8 cellular contexts compared by ENCODE assay signal in the genomic region with DNA sequence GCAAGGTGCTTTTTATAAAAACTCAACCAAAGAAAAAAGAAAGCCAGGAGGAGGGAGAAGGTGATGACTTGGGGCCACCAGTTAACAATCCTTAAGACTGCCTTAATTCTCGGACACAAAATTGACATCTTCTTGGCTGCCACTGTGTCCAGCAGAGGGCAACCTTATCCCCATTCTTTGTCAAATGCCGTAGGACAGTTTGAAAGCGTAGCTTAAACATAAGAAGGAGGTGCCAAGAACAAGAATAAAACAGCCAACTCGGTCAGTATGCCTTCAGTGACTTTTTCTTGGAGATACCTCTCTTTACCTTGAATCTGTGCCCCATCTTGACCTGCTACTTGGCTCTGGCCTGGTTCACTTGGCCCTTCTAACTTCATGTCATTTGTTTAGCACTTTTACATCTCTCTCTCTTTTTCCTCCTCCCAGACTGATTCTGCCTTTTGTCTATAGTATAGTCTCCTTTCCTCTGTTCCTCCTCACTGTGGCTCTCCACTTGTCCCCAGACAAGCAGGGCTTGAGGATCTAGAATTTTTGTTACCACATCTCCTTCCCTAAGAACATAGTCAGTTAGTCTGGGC.
DNase-seq lines count a peak whose midpoint lies in the region; ATAC-seq, FAIRE-seq and TF ChIP-seq lines count a peak whose summit lies in the region.

No MANE protein-coding gene starts in this region.

- H3K4me3 ChIP-seq in small intestine (ENCODE audit: low read depth in 1 of 2, low read length in 2 of 2), result no peak overlapping the region

- WGBS in small intestine, 3 donors, result 3 to 9% (median 7%) methylated on average over 4 of the region's 4 CpGs

- H3K27ac ChIP-seq in substantia nigra (ENCODE audit: low read depth, low read length, poor library complexity, severe bottlenecking), result no peak overlapping the region
- no peak overlapping the region for H3K27ac ChIP-seq in small intestine (ENCODE audit: low read depth in 1 of 2, low read length in 1 of 2)

- peaks cover 16 to 25% (median 18%) of the 10 kb centered on the region in 3 donors for H3K27me3 Mint-ChIP-seq in CD14-positive monocyte (ENCODE audit: low read depth in 3 of 3)
- H3K27me3 Mint-ChIP-seq in activated CD4-positive, alpha-beta T cell treated with anti-CD3 and anti-CD28 coated beads for 36 hours, result peaks cover 7% of the 10 kb centered on the region
- peaks cover 28 to 33% of the 10 kb centered on the region in 2 donors for H3K27me3 Mint-ChIP-seq in effector memory CD8-positive, alpha-beta T cell

- H3K36me3 ChIP-seq in small intestine (ENCODE audit: control insufficient read depth in 2 of 2, insufficient read depth in 2 of 2, low read length in 2 of 2), result no peaks in the 10 kb centered on the region

- intact Hi-C loops in CD14-positive monocyte (cut with micrococcal nuclease), result loop anchor here in 1 of 2 donors (2.0 kb wide), 1 partner anchor 453 kb away; no protein-coding TSS in a partner anchor
- intact Hi-C loops in activated CD4-positive, alpha-beta T cell treated with anti-CD3 and anti-CD28 coated beads for 36 hours (cut with DNase I, micrococcal nuclease), result loop anchor here (1.0 to 10.0 kb wide), 8 partner anchors 37 to 953 kb away; a partner anchor contains a TSS

- H3K9me3 Mint-ChIP-seq in CD14-positive monocyte, result no peaks in the 10 kb centered on the region
- no peaks in the 10 kb centered on the region for H3K9me3 Mint-ChIP-seq in activated CD4-positive, alpha-beta T cell treated with anti-CD3 and anti-CD28 coated beads for 36 hours (ENCODE audit: low read depth)
- H3K9me3 Mint-ChIP-seq in effector memory CD8-positive, alpha-beta T cell, result no peaks in the 10 kb centered on the region

- no peaks in the 10 kb centered on the region for H3K36me3 Mint-ChIP-seq in CD14-positive monocyte
- no peaks in the 10 kb centered on the region for H3K36me3 Mint-ChIP-seq in activated CD4-positive, alpha-beta T cell treated with anti-CD3 and anti-CD28 coated beads for 36 hours (ENCODE audit: low read depth)
- no peaks in the 10 kb centered on the region for H3K36me3 Mint-ChIP-seq in effector memory CD8-positive, alpha-beta T cell (ENCODE audit: insufficient read depth)

- no peaks in the 10 kb centered on the region for H3K4me1 ChIP-seq in small intestine (ENCODE audit: control insufficient read depth in 2 of 2, insufficient read depth in 1 of 2, low read depth in 1 of 2, low read length in 1 of 2)

- POLR2A ChIA-PET in activated CD4-positive, alpha-beta T cell treated with anti-CD3 and anti-CD28 coated beads for 36 hours (lab: Charles Lee), result no interaction called here

- peak; percentile 58 for ATAC-seq in activated CD4-positive, alpha-beta T cell treated with anti-CD3 and anti-CD28 coated beads for 36 hours
- ATAC-seq in effector memory CD8-positive, alpha-beta T cell (replicated peaks), result peak; percentile 67

- no peaks in the 10 kb centered on the region for H3K9me3 ChIP-seq in small intestine (ENCODE audit: control insufficient read depth, low read depth)

- peak; percentile 72 for TF ChIP-seq CTCF in CD14-positive monocyte (IDR thresholded peaks at IDR 0.05)

- peaks cover 0 to 2% of the 10 kb centered on the region in 2 donors for H3K27me3 ChIP-seq in small intestine (ENCODE audit: control insufficient read depth in 2 of 2, insufficient read depth in 2 of 2, low read length in 2 of 2)

- CTCF ChIA-PET in activated CD4-positive, alpha-beta T cell treated with anti-CD3 and anti-CD28 coated beads for 36 hours (lab: Charles Lee), result interaction anchor here (0.7 to 3.7 kb wide), 31 partner anchors 9 to 567 kb away, joined by 3 to 34 read pairs (median 4); a partner anchor contains a TSS

- peak overlapping the region in 1 of 2 donors; percentile 28 for H3K4me3 Mint-ChIP-seq in CD14-positive monocyte
- no peak overlapping the region for H3K4me3 Mint-ChIP-seq in activated CD4-positive, alpha-beta T cell treated with anti-CD3 and anti-CD28 coated beads for 36 hours
- H3K4me3 Mint-ChIP-seq in effector memory CD8-positive, alpha-beta T cell, result no peak overlapping the region

- no peak for DNase-seq in CD14-positive monocyte (ENCODE audit: low spot score)
- no peak for DNase-seq in GM19239 (ENCODE audit: insufficient read length, low spot score)
- DNase-seq in NCI-H1930 (lab: John Stamatoyannopoulos, UW), result peak; percentile 44 to 71
- peak; percentile 76 for DNase-seq in activated CD4-positive, alpha-beta T cell treated with anti-CD3 and anti-CD28 coated beads for 36 hours
- peak; percentile 18 to 43 (median 36) for DNase-seq in effector memory CD8-positive, alpha-beta T cell
- DNase-seq in mucosa of gallbladder (ENCODE audit: low spot score), result peak; percentile 43
- DNase-seq in substantia nigra (lab: John Stamatoyannopoulos, UW), result peak in 25 of 49 donors; percentile 0 to 26 (median 5)
- no peak for DNase-seq in small intestine

- H3K4me1 Mint-ChIP-seq in CD14-positive monocyte, result peaks cover 3% of the 10 kb centered on the region
- peaks cover 29% of the 10 kb centered on the region for H3K4me1 Mint-ChIP-seq in activated CD4-positive, alpha-beta T cell treated with anti-CD3 and anti-CD28 coated beads for 36 hours
- H3K4me1 Mint-ChIP-seq in effector memory CD8-positive, alpha-beta T cell (ENCODE audit: low read depth in 2 of 2), result peaks cover 1 to 5% of the 10 kb centered on the region in 2 donors

- H3K27ac Mint-ChIP-seq in CD14-positive monocyte, result no peak overlapping the region
- H3K27ac Mint-ChIP-seq in activated CD4-positive, alpha-beta T cell treated with anti-CD3 and anti-CD28 coated beads for 36 hours, result peak overlapping the region; percentile 90
- H3K27ac Mint-ChIP-seq in effector memory CD8-positive, alpha-beta T cell, result no peak overlapping the region

- FAIRE-seq in GM19239 (lab: Jason Lieb, UNC) (peak; percentile 93), small intestine (lab: Jason Lieb, UNC) (no peak)

Comparison
In these comparisons a context has a peak if more than half of its experiments do, and no peak if none do; other contexts are left out.
1. DNase-seq: peak in NCI-H1930 (2 of 2), activated CD4-positive, alpha-beta T cell treated with anti-CD3 and anti-CD28 coated beads for 36 hours (single experiment), effector memory CD8-positive, alpha-beta T cell (3 of 3), mucosa of gallbladder (single experiment) and substantia nigra (25 of 49); none in CD14-positive monocyte (single experiment), GM19239 (single experiment) and small intestine (single experiment).